ENCODE assay signal across 14 cellular contexts in genomic region chr12:30417697-30418231, GRCh38.
DNase-seq lines count a peak whose midpoint lies in the region; ATAC-seq and TF ChIP-seq lines count a peak whose summit lies in the region.
"Had no signal": no experiment of that assay in that cellular context is flagged by ENCODE, and none has a peak within 500 bp of the region (broad histone marks: within the 10 kb centered on the region; RNA-seq: fewer than 3 reads in every experiment).

No MANE protein-coding gene starts in this region.

- no peak overlapping the region for H3K4me3 ChIP-seq in right atrium auricular region
- H3K4me3 ChIP-seq: neural progenitor cell, vagina had no signal

- no peaks in the 10 kb centered on the region for H3K9me3 ChIP-seq in right atrium auricular region
- H3K9me3 ChIP-seq: vagina had no signal

- H3K27ac ChIP-seq in right atrium auricular region (no peak overlapping the region), temporal lobe (ENCODE audit: low read depth, low read length) (peak overlapping the region; percentile 13)
- H3K27ac ChIP-seq: neural progenitor cell, vagina had no signal

- H3K36me3 ChIP-seq in right atrium auricular region = no peaks in the 10 kb centered on the region
- H3K36me3 ChIP-seq: neural progenitor cell, vagina had no signal

- intact Hi-C loops in Right ventricle myocardium superior (cut with DNase I) = no loop called here

- DNase-seq in Right ventricle myocardium superior = no peak
- DNase-seq in right atrium auricular region (ENCODE audit: low spot score) = no peak
- peak; percentile 24 for DNase-seq in glomerular visceral epithelial cell (ENCODE audit: extremely low spot score)
- no peak for DNase-seq in midbrain (lab: John Stamatoyannopoulos, UW)
- DNase-seq in HT-29 (ENCODE audit: low spot score) = no peak
- DNase-seq: activated T-cell treated with anti-CD3 and anti-CD28 coated beads for 4 hours; central memory CD4-positive, alpha-beta T cell; MM.1S; NCI-H82 had no signal

- no peak for TF ChIP-seq CTCF in right atrium auricular region (IDR thresholded peaks at IDR 0.05)

- no peaks in the 10 kb centered on the region for H3K4me1 ChIP-seq in right atrium auricular region
- H3K4me1 ChIP-seq: neural progenitor cell, vagina had no signal

- ATAC-seq in Right ventricle myocardium superior (ENCODE audit: poor library complexity) (peak; percentile 77), SK-N-SH treated with all-trans-retinoic acid at 6 μM for 48 hours (no peak), HG03460 (IDR thresholded peaks at IDR 0.05; ENCODE audit: unreplicated experiment) (no peak)

- no peaks in the 10 kb centered on the region for H3K27me3 ChIP-seq in right atrium auricular region
- H3K27me3 ChIP-seq: neural progenitor cell, vagina had no signal

TF ChIP-seq in SK-N-SH treated with all-trans-retinoic acid at 6 μM for 48 hours, 23 proteins besides CTCF, POLR2A, EP300 and RAD21:
- TF ChIP-seq PATZ1 (CRISPR knock-in tag; IDR thresholded peaks at IDR 0.05; ENCODE audit: borderline replicate concordance) = peak; percentile 22; the same call in 1 of the 2 replicates
- no peak for TF ChIP-seq SNAI2 (CRISPR knock-in tag; IDR thresholded peaks at IDR 0.05)
- TF ChIP-seq ZC3H10 (CRISPR knock-in tag; IDR thresholded peaks at IDR 0.05) = no peak
- no peak for TF ChIP-seq TSHZ2 (CRISPR knock-in tag; IDR thresholded peaks at IDR 0.05)
- no peak for TF ChIP-seq CSDC2 (CRISPR knock-in tag; IDR thresholded peaks at IDR 0.05)
TF ChIP-seq in SK-N-SH treated with all-trans-retinoic acid at 6 μM for 48 hours: peak in this region for 1.
